In the genomic region with DNA sequence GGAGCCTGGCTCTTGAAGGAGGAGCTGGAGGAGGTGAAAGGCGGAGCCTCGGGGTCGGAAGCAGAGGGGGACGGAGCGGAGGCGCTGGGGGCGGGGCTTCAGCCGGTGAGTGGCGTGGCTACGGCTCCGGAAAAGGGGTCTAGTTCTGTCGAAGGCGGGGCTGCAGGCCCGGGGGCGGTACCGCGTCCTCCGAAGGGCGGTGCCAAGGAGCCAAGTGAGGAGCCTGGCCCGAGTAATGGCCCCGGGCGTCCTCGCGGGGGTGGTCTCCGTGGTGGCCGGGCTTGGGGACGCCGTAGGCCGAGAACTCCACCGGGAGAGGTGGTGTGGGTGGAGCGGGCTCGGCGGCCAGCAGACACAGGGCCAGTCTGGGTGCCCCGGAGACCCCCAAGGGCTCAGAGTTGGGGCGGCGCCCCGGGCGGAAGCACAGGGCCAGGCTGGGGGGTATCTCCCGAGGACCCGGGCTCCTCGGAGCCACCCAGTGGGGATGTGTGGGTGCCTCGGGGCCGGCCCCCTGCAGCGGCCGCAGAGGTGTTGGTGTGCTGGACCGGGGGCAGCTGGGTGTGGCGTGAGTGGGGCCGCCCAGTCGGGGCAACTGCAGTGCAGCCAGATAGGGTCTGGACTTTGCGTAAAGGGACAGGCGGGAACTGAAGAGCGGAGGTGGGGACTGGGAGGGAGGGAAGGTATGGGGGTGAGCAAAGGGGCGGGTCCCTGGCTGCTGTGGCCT, we compare ENCODE assay signal across 8 cellular contexts. TPM values are rescaled to one million over a fixed set of nuclear protein-coding genes. Genes with fewer than 3 reads are reported as not detected.
DNase-seq lines count a peak whose midpoint lies in the region; ATAC-seq and TF ChIP-seq lines count a peak whose summit lies in the region.

No MANE protein-coding gene starts in this region.

- TF ChIP-seq CTCF in GM13977 (IDR thresholded peaks at IDR 0.05; ENCODE audit: extremely low read depth, insufficient read depth, missing control alignments): no peak
- TF ChIP-seq CTCF in hepatocyte (IDR thresholded peaks at IDR 0.05; ENCODE audit: poor library complexity): no peak

- H3K27ac Mint-ChIP-seq in T-helper 1 cell treated with Interleukin-12 subunit alpha and Interleukin-12 subunit beta and Interleukin-4 antibody, amounts not matched to agents 30 μg/mL and 1 μg/mL, for 36 hours: peak overlapping the region; percentile 97

- H3K79me2 ChIP-seq in hepatocyte: peaks cover 29% of the 10 kb centered on the region

- no peak overlapping the region for H2AFZ ChIP-seq in hepatocyte

- peaks cover 24% of the 10 kb centered on the region for H3K4me1 Mint-ChIP-seq in T-helper 1 cell treated with Interleukin-12 subunit alpha and Interleukin-12 subunit beta and Interleukin-4 antibody, amounts not matched to agents 30 μg/mL and 1 μg/mL, for 36 hours (ENCODE audit: low read depth)

- H3K4me1 ChIP-seq in hepatocyte (ENCODE audit: insufficient read depth): peaks cover 20% of the 10 kb centered on the region

- no peaks in the 10 kb centered on the region for H3K27me3 ChIP-seq in hepatocyte

- peak overlapping the region; percentile 80 for H3K4me2 ChIP-seq in hepatocyte

- H4K20me1 ChIP-seq in hepatocyte (ENCODE audit: insufficient read depth, poor library complexity, severe bottlenecking): no peaks in the 10 kb centered on the region

- H3K9me3 Mint-ChIP-seq in T-helper 1 cell treated with Interleukin-12 subunit alpha and Interleukin-12 subunit beta and Interleukin-4 antibody, amounts not matched to agents 30 μg/mL and 1 μg/mL, for 36 hours: no peaks in the 10 kb centered on the region

- DNase-seq in GM13977 (ENCODE audit: low spot score): peak; percentile 98
- DNase-seq in NCI-H1694 (lab: John Stamatoyannopoulos, UW): peak; percentile 94
- peak in 31 of 56 donors; percentile 94 to 100 (median 99) for DNase-seq in amygdala (lab: John Stamatoyannopoulos, UW)
- peak; percentile 100 for DNase-seq in hepatocyte (ENCODE audit: low spot score)
- DNase-seq in retina: peak; percentile 98
- DNase-seq in cortex of kidney (lab: John Stamatoyannopoulos, UW): no peak

- peak; percentile 48 for ATAC-seq in HG02884 (IDR thresholded peaks at IDR 0.05; ENCODE audit: unreplicated experiment)

- under 1% methylated on average over 29 of the region's 53 CpGs for WGBS in hepatocyte (ENCODE audit: low lambda C conversion rate, missing lambda C conversion rate)

- H3K9me2 ChIP-seq in hepatocyte (replicated peaks; ENCODE audit: insufficient read depth): no peaks in the 10 kb centered on the region

- H3K27me3 Mint-ChIP-seq in T-helper 1 cell treated with Interleukin-12 subunit alpha and Interleukin-12 subunit beta and Interleukin-4 antibody, amounts not matched to agents 30 μg/mL and 1 μg/mL, for 36 hours (ENCODE audit: low read depth): no peaks in the 10 kb centered on the region

- peak overlapping the region; percentile 85 for H3K27ac ChIP-seq in hepatocyte

- H3K9me3 ChIP-seq in hepatocyte (ENCODE audit: low read depth): no peaks in the 10 kb centered on the region

- in situ Hi-C loops in GM13977 (cut with MboI; ENCODE audit: low pct_unique_long_range_greater_than_20kb, low sequenced_read_pairs, unreplicated experiment): no loop called here

- peak overlapping the region; percentile 95 for H3K4me3 Mint-ChIP-seq in T-helper 1 cell treated with Interleukin-12 subunit alpha and Interleukin-12 subunit beta and Interleukin-4 antibody, amounts not matched to agents 30 μg/mL and 1 μg/mL, for 36 hours

- no peaks in the 10 kb centered on the region for H3K36me3 ChIP-seq in hepatocyte (replicated peaks; ENCODE audit: insufficient read depth, low read depth)

- H3K36me3 Mint-ChIP-seq in T-helper 1 cell treated with Interleukin-12 subunit alpha and Interleukin-12 subunit beta and Interleukin-4 antibody, amounts not matched to agents 30 μg/mL and 1 μg/mL, for 36 hours (ENCODE audit: low read depth): peaks cover 11% of the 10 kb centered on the region

- peak overlapping the region; percentile 32 for H3K4me3 ChIP-seq in hepatocyte

RNA-seq across cellular contexts. Expression of gene FKBP2, which starts 0.7 kb away (rescaled TPM):
- 57.7 and 73.5 TPM in 2 replicates for total RNA-seq in hepatocyte
- 349 and 421 TPM in 2 replicates for polyA plus RNA-seq in hepatocyte

RNA-seq across cellular contexts. Expression of gene PPP1R14B, which starts 5.2 kb away (rescaled TPM):
- total RNA-seq in hepatocyte: 86.8 and 96.1 TPM in 2 replicates
- polyA plus RNA-seq in hepatocyte: 222 and 229 TPM in 2 replicates

RNA-seq across cellular contexts. Expression of gene VEGFB, which starts 7.2 kb away (rescaled TPM):
- total RNA-seq in hepatocyte: 29.1 and 30.5 TPM in 2 replicates
- 116 and 117 TPM in 2 replicates for polyA plus RNA-seq in hepatocyte

RNA-seq across cellular contexts. Expression of gene PLCB3, which starts 9.7 kb away (rescaled TPM):
- 21.1 and 23.5 TPM in 2 replicates for total RNA-seq in hepatocyte
- 19.0 and 19.5 TPM in 2 replicates for polyA plus RNA-seq in hepatocyte

RNA-seq across cellular contexts. Expression of gene DNAJC4, which starts 11.2 kb away (rescaled TPM):
- 12.8 and 13.4 TPM in 2 replicates for total RNA-seq in hepatocyte
- polyA plus RNA-seq in hepatocyte: 58.4 and 61.7 TPM in 2 replicates
